ENCODE assay signal across 1 cellular context in genomic region chr16:11500720-11501346, GRCh38.
TF ChIP-seq lines count a peak whose summit lies in the region.

No MANE protein-coding gene starts in this region.

TF ChIP-seq in GM23338, 12 proteins besides CTCF, POLR2A, EP300 and RAD21 (continued from another document):
- TF ChIP-seq ZNF331 (CRISPR knock-in tag; IDR thresholded peaks at IDR 0.05; ENCODE audit: low read depth) (no peak), NANOG (IDR thresholded peaks at IDR 0.05; ENCODE audit: borderline replicate concordance) (no peak), JUNB (IDR thresholded peaks at IDR 0.05; ENCODE audit: unreplicated experiment) (no peak), ZNF114 (CRISPR knock-in tag; IDR thresholded peaks at IDR 0.05) (no peak), ETS1 (IDR thresholded peaks at IDR 0.05) (no peak)
TF ChIP-seq in GM23338: peak in this region for 0.
